In the genomic region with DNA sequence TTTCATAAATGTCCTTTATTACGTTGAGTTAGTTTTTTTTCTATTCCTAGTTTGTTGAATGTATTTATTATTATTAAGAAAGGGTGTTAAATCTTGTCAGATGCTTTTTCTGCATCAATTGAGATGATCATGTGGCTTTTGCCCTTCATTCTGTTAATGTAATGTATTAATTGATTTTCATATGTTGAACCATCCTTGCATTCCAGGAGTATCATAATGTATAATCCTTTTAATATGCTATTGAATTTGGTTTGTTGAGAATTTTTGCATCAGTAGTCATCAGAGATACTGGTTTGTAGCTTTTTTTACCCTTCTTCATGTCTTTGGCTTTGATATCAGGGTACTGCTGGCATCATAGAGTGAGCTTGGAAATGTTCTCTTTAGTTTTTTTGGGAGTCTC, we compare ENCODE assay signal across 26 cellular contexts.
"Had no signal": no experiment of that assay in that cellular context is flagged by ENCODE, and none has a peak within 500 bp of the region (broad histone marks: within the 10 kb centered on the region; RNA-seq: fewer than 3 reads in every experiment).

No MANE protein-coding gene starts in this region.

- H3K27me3 ChIP-seq: esophagus squamous epithelium, neutrophil, right lobe of liver, uterus had no signal

- H3K4me1 ChIP-seq: esophagus squamous epithelium, right lobe of liver, uterus had no signal

- ATAC-seq: activated CD8-positive, alpha-beta T cell treated with anti-CD3 and anti-CD28 coated beads for 36 hours; activated naive CD8-positive, alpha-beta T cell treated with anti-CD3 and anti-CD28 coated beads, Interleukin-2, amount 50 U/mL, for 24 hours; activated T-cell treated with anti-CD3 and anti-CD28 coated beads, Interleukin-2, amount 50 U/mL, for 4 hours; left colon; right lobe of liver had no signal

- H3K27ac Mint-ChIP-seq: activated B cell treated with CpG ODN at 0.5 μM for 24 hours; activated CD8-positive, alpha-beta T cell treated with anti-CD3 and anti-CD28 coated beads for 36 hours; activated naive CD4-positive, alpha-beta T cell treated with anti-CD3 and anti-CD28 coated beads, Interleukin-2, amount 50 U/mL, for 24 hours; activated naive CD8-positive, alpha-beta T cell treated with anti-CD3 and anti-CD28 coated beads, Interleukin-2, amount 50 U/mL, for 24 hours; activated T-helper 2 cell treated with anti-CD3 and anti-CD28 coated beads, Interferon-gamma antibody, Interleukin-2, Interleukin-4, amounts not matched to agents 10 μg/mL and 5 μg/mL and 100 μg/mL, durations not matched to agents 14 hours and 24 hours and 36 hours; immature natural killer cell; nephron; stimulated activated naive CD8-positive, alpha-beta T cell treated with anti-CD3 and anti-CD28 coated beads, Interleukin-15, Interleukin-2, amounts not matched to agents 100 ng/mL and 50 ng/mL, for 24 hours; T-helper 2 cell treated with Interferon-gamma antibody and Interleukin-4, amounts not matched to agents 5 μg/mL and 100 μg/mL, for 36 hours had no signal

- H3K27ac ChIP-seq: coronary artery, esophagus squamous epithelium, neutrophil, right lobe of liver, thoracic aorta, uterus had no signal

- H3K36me3 ChIP-seq: neutrophil, uterus had no signal

- H3K4me1 Mint-ChIP-seq: activated B cell treated with CpG ODN at 0.5 μM for 24 hours; activated naive CD4-positive, alpha-beta T cell treated with anti-CD3 and anti-CD28 coated beads, Interleukin-2, amount 50 U/mL, for 24 hours; activated naive CD8-positive, alpha-beta T cell treated with anti-CD3 and anti-CD28 coated beads, Interleukin-2, amount 50 U/mL, for 24 hours; immature natural killer cell; nephron had no signal

- H3K4me3 Mint-ChIP-seq: activated B cell treated with CpG ODN at 0.5 μM for 24 hours; activated CD8-positive, alpha-beta T cell treated with anti-CD3 and anti-CD28 coated beads for 36 hours; activated naive CD4-positive, alpha-beta T cell treated with anti-CD3 and anti-CD28 coated beads, Interleukin-2, amount 50 U/mL, for 24 hours; activated naive CD8-positive, alpha-beta T cell treated with anti-CD3 and anti-CD28 coated beads, Interleukin-2, amount 50 U/mL, for 24 hours; activated T-cell treated with anti-CD3 and anti-CD28 coated beads, Interleukin-2, amount 50 U/mL, for 4 hours; immature natural killer cell; nephron; stimulated activated naive CD8-positive, alpha-beta T cell treated with anti-CD3 and anti-CD28 coated beads, Interleukin-15, Interleukin-2, amounts not matched to agents 100 ng/mL and 50 ng/mL, for 24 hours; T-helper 2 cell treated with Interferon-gamma antibody and Interleukin-4, amounts not matched to agents 5 μg/mL and 100 μg/mL, for 36 hours had no signal

- DNase-seq: activated B cell treated with CpG ODN at 0.5 μM for 24 hours; activated CD4-positive, alpha-beta T cell treated with anti-CD3 and anti-CD28 coated beads, Interleukin-2, amount 50 U/mL, for 1 hour; activated CD8-positive, alpha-beta T cell treated with anti-CD3 and anti-CD28 coated beads for 36 hours; activated naive CD8-positive, alpha-beta T cell treated with anti-CD3 and anti-CD28 coated beads, Interleukin-2, amount 50 U/mL, for 24 hours; activated T-cell treated with anti-CD3 and anti-CD28 coated beads, Interleukin-2, amount 50 U/mL, for 4 hours; anterior cingulate cortex; cerebellar nuclear complex; esophagus squamous epithelium; head of caudate nucleus; hypothalamus; immature natural killer cell; kidney; left colon; mammary epithelial cell; right lobe of liver; stimulated activated CD4-positive, alpha-beta T cell treated with anti-CD3 and anti-CD28 coated beads, Interleukin-4, amount 100 ng/mL, for 1 hour; trophoblast cell; uterus had no signal

- H3K27me3 Mint-ChIP-seq: activated B cell treated with CpG ODN at 0.5 μM for 24 hours; activated CD8-positive, alpha-beta T cell treated with anti-CD3 and anti-CD28 coated beads for 36 hours; activated naive CD4-positive, alpha-beta T cell treated with anti-CD3 and anti-CD28 coated beads, Interleukin-2, amount 50 U/mL, for 24 hours; activated naive CD8-positive, alpha-beta T cell treated with anti-CD3 and anti-CD28 coated beads, Interleukin-2, amount 50 U/mL, for 24 hours; stimulated activated naive CD8-positive, alpha-beta T cell treated with anti-CD3 and anti-CD28 coated beads, Interleukin-15, Interleukin-2, amounts not matched to agents 100 ng/mL and 50 ng/mL, for 24 hours had no signal

- H3K4me3 ChIP-seq: coronary artery, esophagus squamous epithelium, right lobe of liver, thoracic aorta, uterus had no signal
